In the genomic region with DNA sequence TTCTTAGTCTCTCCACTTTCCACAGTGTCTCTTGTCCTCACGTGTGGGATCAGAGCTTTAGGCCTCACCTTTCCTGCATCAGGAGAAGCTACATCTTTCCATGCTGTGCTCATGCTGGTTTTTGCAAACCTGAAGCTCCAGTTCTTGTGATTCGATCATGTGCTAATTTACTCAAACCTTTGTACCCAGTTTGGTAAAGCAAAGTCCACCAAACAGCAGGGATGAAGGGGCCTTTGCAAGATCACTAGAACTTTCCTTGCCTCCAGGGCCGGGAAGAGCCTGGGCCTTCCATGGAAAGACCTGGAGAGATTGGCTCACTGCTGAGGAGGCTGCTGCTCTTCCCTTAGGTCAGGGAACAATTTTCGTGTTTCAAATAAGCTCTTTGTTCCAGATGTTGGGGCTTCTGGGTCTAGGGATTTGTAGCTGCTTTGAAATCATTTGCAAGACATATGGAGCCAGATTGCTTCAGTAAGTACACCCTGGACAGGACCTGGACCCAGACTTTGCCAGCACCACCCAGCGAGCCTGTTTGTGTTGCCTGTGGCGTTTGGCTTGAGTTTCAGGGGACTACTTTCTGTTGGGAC, we compare ENCODE assay signal across 2 cellular contexts.
TF ChIP-seq lines count a peak whose summit lies in the region.

No MANE protein-coding gene starts in this region.

TF ChIP-seq in liver, 16 proteins besides CTCF, POLR2A, EP300 and RAD21:
- TF ChIP-seq, protein P1, sequence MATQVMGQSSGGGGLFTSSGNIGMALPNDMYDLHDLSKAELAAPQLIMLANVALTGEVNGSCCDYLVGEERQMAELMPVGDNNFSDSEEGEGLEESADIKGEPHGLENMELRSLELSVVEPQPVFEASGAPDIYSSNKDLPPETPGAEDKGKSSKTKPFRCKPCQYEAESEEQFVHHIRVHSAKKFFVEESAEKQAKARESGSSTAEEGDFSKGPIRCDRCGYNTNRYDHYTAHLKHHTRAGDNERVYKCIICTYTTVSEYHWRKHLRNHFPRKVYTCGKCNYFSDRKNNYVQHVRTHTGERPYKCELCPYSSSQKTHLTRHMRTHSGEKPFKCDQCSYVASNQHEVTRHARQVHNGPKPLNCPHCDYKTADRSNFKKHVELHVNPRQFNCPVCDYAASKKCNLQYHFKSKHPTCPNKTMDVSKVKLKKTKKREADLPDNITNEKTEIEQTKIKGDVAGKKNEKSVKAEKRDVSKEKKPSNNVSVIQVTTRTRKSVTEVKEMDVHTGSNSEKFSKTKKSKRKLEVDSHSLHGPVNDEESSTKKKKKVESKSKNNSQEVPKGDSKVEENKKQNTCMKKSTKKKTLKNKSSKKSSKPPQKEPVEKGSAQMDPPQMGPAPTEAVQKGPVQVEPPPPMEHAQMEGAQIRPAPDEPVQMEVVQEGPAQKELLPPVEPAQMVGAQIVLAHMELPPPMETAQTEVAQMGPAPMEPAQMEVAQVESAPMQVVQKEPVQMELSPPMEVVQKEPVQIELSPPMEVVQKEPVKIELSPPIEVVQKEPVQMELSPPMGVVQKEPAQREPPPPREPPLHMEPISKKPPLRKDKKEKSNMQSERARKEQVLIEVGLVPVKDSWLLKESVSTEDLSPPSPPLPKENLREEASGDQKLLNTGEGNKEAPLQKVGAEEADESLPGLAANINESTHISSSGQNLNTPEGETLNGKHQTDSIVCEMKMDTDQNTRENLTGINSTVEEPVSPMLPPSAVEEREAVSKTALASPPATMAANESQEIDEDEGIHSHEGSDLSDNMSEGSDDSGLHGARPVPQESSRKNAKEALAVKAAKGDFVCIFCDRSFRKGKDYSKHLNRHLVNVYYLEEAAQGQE (IDR thresholded peaks at IDR 0.05) = no peak
- TF ChIP-seq TAF1 (conservative IDR thresholded peaks at IDR 0.05) (no peak), HNF4A (conservative IDR thresholded peaks at IDR 0.05) (peak; percentile 83 to 85)

TF ChIP-seq in HepG2, 621 proteins besides CTCF, POLR2A, EP300 and RAD21:
- TF ChIP-seq CBFB (CRISPR knock-in tag; IDR thresholded peaks at IDR 0.05) (no peak), SP4 (CRISPR knock-in tag; IDR thresholded peaks at IDR 0.05) (no peak), KMT2A (CRISPR knock-in tag; IDR thresholded peaks at IDR 0.05) (no peak), ZZZ3 (CRISPR knock-in tag; IDR thresholded peaks at IDR 0.05; ENCODE audit: borderline replicate concordance) (no peak), ZNF282 (IDR thresholded peaks at IDR 0.05; ENCODE audit: partially characterized antibody) (no peak)
- TF ChIP-seq, protein P2, sequence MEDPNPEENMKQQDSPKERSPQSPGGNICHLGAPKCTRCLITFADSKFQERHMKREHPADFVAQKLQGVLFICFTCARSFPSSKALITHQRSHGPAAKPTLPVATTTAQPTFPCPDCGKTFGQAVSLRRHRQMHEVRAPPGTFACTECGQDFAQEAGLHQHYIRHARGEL (CRISPR knock-in tag; IDR thresholded peaks at IDR 0.05) = no peak
